7 cellular contexts compared by ENCODE assay signal in genomic region chr1:42386051-42386450, GRCh38. TPM values are rescaled to one million over a fixed set of nuclear protein-coding genes. Genes with fewer than 3 reads are reported as not detected.
"Had no signal": no experiment of that assay in that cellular context is flagged by ENCODE, and none has a peak within 500 bp of the region (broad histone marks: within the 10 kb centered on the region; RNA-seq: fewer than 3 reads in every experiment).

No MANE protein-coding gene starts in this region.

- H3K36me3 Mint-ChIP-seq: IgD-negative memory B cell had no signal

- DNase-seq: KBM-7, KG1 had no signal

- H3K27ac Mint-ChIP-seq: IgD-negative memory B cell had no signal

- H3K9me3 Mint-ChIP-seq: IgD-negative memory B cell had no signal

- ATAC-seq: HepG2, K562 had no signal

- H3K27ac ChIP-seq: HL-60 had no signal

- H3K4me3 ChIP-seq: K562 had no signal

RNA-seq across cellular contexts. Expression of gene RIMKLA, which starts 5.5 kb away (rescaled TPM):
- total RNA-seq: IMR-90 had no signal
- polyA plus RNA-seq: IgD-negative memory B cell, IMR-90, K562 had no signal
